In the genomic region with DNA sequence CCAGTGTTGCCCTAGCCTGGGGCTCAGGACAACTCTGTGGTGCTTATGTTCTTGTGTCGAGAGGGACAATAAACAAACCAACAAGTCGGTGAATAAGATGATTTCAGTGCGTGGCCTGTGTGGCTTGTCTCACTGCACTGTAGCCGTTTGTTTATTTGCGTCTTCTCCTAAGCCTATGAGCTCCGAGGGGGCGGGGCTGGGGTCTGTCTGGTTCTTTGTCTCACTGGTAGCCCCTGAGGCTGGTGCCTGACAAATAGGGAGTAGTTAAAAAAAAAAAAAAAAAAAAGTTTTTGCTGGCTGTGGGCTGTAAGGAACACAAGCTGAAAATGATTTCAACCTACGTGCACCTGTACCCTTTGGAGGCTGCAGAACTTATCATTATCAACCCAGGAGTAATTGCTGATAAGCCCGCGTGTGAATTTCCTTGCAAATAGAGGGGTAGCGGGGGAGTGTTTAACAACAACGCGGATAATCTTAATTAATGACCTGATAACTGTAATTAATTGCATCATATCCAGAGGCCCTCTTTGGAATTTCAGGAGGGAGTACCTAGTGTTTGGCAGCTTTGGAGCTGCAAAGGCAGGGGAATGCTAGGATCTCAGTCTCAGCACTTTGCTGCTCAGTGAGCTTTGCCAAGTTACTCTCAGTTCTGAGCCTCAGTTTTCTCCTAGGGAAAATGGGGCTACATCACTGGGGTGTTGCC, we compare ENCODE assay signal across 9 cellular contexts. TPM values are rescaled to one million over a fixed set of nuclear protein-coding genes. Genes with fewer than 3 reads are reported as not detected.
DNase-seq lines count a peak whose midpoint lies in the region; ATAC-seq and TF ChIP-seq lines count a peak whose summit lies in the region.
"Had no signal": no experiment of that assay in that cellular context is flagged by ENCODE, and none has a peak within 500 bp of the region (broad histone marks: within the 10 kb centered on the region; RNA-seq: fewer than 3 reads in every experiment).

No MANE protein-coding gene starts in this region.

- H3K27ac Mint-ChIP-seq in IgD-negative memory B cell (peak overlapping the region in 1 of 3 donors; percentile 23), activated B cell treated with CpG ODN at 0.5 μM for 24 hours (no peak overlapping the region)

- H3K27me3 Mint-ChIP-seq in IgD-negative memory B cell (peaks cover 19% of the 10 kb centered on the region), activated B cell treated with CpG ODN at 0.5 μM for 24 hours (peaks cover 16% of the 10 kb centered on the region)

- H3K36me3 ChIP-seq in subcutaneous abdominal adipose tissue (ENCODE audit: control insufficient read depth in 5 of 5, insufficient read depth in 5 of 5, low read length in 5 of 5): no peaks in the 10 kb centered on the region

- H3K4me3 ChIP-seq in subcutaneous abdominal adipose tissue (ENCODE audit: low read depth in 1 of 5, low read length in 5 of 5): no peak overlapping the region

- peaks cover 0 to 27% (median 24%) of the 10 kb centered on the region in 5 donors for H3K4me1 ChIP-seq in subcutaneous abdominal adipose tissue (ENCODE audit: control insufficient read depth in 5 of 5, insufficient read depth in 5 of 5, low read length in 5 of 5)

- H3K27ac ChIP-seq in layer of hippocampus (ENCODE audit: low read depth, low read length) (peak overlapping the region; percentile 48), subcutaneous abdominal adipose tissue (ENCODE audit: low read depth, low read length) (peak overlapping the region; percentile 32)
- H3K27ac ChIP-seq: HL-60 had no signal

- POLR2A ChIA-PET in activated B cell treated with CpG ODN at 0.5 μM for 24 hours (lab: Charles Lee): no interaction called here

- H3K9ac ChIP-seq in subcutaneous abdominal adipose tissue (ENCODE audit: low read length in 5 of 5): no peak overlapping the region

- no peak for DNase-seq in activated B cell treated with CpG ODN at 0.5 μM for 24 hours
- no peak for DNase-seq in SIG-M5 (lab: John Stamatoyannopoulos, UW)
- no peak for DNase-seq in HPDE6-E6E7 (ENCODE audit: extremely low spot score)

- H3K9me3 Mint-ChIP-seq in IgD-negative memory B cell: no peaks in the 10 kb centered on the region
- H3K9me3 Mint-ChIP-seq in activated B cell treated with CpG ODN at 0.5 μM for 24 hours: no peaks in the 10 kb centered on the region

- H3K9me3 ChIP-seq in subcutaneous abdominal adipose tissue (ENCODE audit: control insufficient read depth in 5 of 5, low read length in 5 of 5): no peaks in the 10 kb centered on the region

- ATAC-seq in activated B cell treated with CpG ODN at 0.5 μM for 24 hours (ENCODE audit: low read depth): no peak
- ATAC-seq in HG03460 (IDR thresholded peaks at IDR 0.05; ENCODE audit: unreplicated experiment): no peak

- intact Hi-C loops in activated B cell treated with CpG ODN at 0.5 μM for 24 hours (cut with micrococcal nuclease): loop anchor here (10.0 kb wide), 1 partner anchor 96 kb away; no protein-coding TSS in a partner anchor

- no peak for TF ChIP-seq CTCF in activated B cell treated with CpG ODN at 0.5 μM for 24 hours (IDR thresholded peaks at IDR 0.05)

- H3K27me3 ChIP-seq in layer of hippocampus (ENCODE audit: control insufficient read depth, insufficient read depth, low read length) (no peaks in the 10 kb centered on the region), subcutaneous abdominal adipose tissue (ENCODE audit: control insufficient read depth in 5 of 5, insufficient read depth in 4 of 5, low read length in 5 of 5) (peaks cover 0 to 5% (median 0%) of the 10 kb centered on the region in 5 donors)

- peaks cover 14 to 22% (median 17%) of the 10 kb centered on the region in 3 donors for H3K4me1 Mint-ChIP-seq in IgD-negative memory B cell
- H3K4me1 Mint-ChIP-seq in activated B cell treated with CpG ODN at 0.5 μM for 24 hours: peaks cover 23% of the 10 kb centered on the region

- peak overlapping the region; percentile 49 to 85 (median 62) for H3K4me3 Mint-ChIP-seq in IgD-negative memory B cell
- peak overlapping the region; percentile 76 for H3K4me3 Mint-ChIP-seq in activated B cell treated with CpG ODN at 0.5 μM for 24 hours

- H3K36me3 Mint-ChIP-seq in IgD-negative memory B cell: no peaks in the 10 kb centered on the region
- H3K36me3 Mint-ChIP-seq in activated B cell treated with CpG ODN at 0.5 μM for 24 hours (ENCODE audit: low read depth): no peaks in the 10 kb centered on the region

- CTCF ChIA-PET in activated B cell treated with CpG ODN at 0.5 μM for 24 hours (lab: Charles Lee): no interaction called here

RNA-seq across cellular contexts. Expression of gene ARHGEF10L, which starts 0.9 kb away (rescaled TPM):
- not detected for polyA plus RNA-seq in IgD-negative memory B cell
- 0.59 and 0.62 TPM in 2 replicates for total RNA-seq in activated B cell treated with CpG ODN at 0.5 μM for 24 hours
- total RNA-seq: activated CD8-positive, alpha-beta memory T cell treated with anti-CD3 and anti-CD28 coated beads for 36 hours had no signal
